Comparison of ENCODE assay signal across 34 cellular contexts in the genomic region with DNA sequence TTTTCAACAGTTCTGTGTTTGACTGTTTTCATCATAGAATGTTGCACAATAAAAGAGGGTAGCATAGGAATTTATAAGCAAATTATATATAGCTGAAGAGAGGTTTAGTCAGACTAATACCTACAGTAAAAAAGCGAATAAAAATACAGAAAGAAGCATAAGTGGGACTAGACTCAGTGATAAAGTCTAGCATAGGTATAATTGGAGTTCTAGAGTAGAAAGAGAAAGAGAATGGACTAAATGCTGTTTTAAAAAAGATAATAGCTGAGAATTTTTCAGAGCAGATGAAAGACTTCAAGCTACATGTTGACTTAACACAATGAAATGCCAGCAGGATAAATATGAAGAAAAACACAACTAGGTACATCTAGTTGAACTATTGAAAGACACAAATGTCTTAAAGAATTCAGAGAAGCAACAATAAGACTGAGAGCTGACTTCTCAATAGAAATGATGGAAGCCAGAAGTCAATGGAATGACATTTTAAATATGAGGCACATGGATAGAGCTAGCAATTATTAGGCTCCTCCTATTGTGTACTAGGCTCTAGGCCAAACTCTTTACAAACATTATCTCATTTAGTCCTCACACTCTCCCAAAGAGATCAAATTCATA.
"Had no signal": no experiment of that assay in that cellular context is flagged by ENCODE, and none has a peak within 500 bp of the region (broad histone marks: within the 10 kb centered on the region; RNA-seq: fewer than 3 reads in every experiment).

No MANE protein-coding gene starts in this region.

- H3K4me1 ChIP-seq: adrenal gland, esophagus muscularis mucosa, foreskin keratinocyte, gastrocnemius medialis had no signal

- H3K4me3 ChIP-seq: adrenal gland, ascending aorta, coronary artery, dorsolateral prefrontal cortex, esophagus muscularis mucosa, gastrocnemius medialis, heart left ventricle had no signal

- DNase-seq: activated B cell treated with CpG ODN at 0.5 μM for 24 hours; activated CD4-positive, alpha-beta memory T cell treated with anti-CD3 and anti-CD28 coated beads for 36 hours; activated CD4-positive, alpha-beta T cell treated with anti-CD3 and anti-CD28 coated beads for 36 hours; activated CD4-positive, alpha-beta T cell treated with anti-CD3 and anti-CD28 coated beads, Interleukin-2, amount 10 ng/mL, durations not matched to agents 24 days and 14 days; activated CD8-positive, alpha-beta memory T cell treated with anti-CD3 and anti-CD28 coated beads, Interleukin-2, amount 10 ng/mL, durations not matched to agents 7 days and 5 days; activated CD8-positive, alpha-beta memory T cell treated with anti-CD3 and anti-CD28 coated beads, Interleukin-2, amount 50 U/mL, for 4 hours; activated CD8-positive, alpha-beta T cell treated with anti-CD3 and anti-CD28 coated beads, Interleukin-2, amount 10 ng/mL, durations not matched to agents 7 days and 5 days; activated effector memory CD4-positive, alpha-beta T cell treated with anti-CD3 and anti-CD28 coated beads, Interleukin-2, amount 50 U/mL, for 16 hours; activated naive CD4-positive, alpha-beta T cell treated with anti-CD3 and anti-CD28 coated beads for 36 hours; activated naive CD8-positive, alpha-beta T cell treated with anti-CD3 and anti-CD28 coated beads for 36 hours; activated naive CD8-positive, alpha-beta T cell treated with anti-CD3 and anti-CD28 coated beads, Interleukin-2, amount 50 U/mL, for 24 hours; activated T-cell treated with anti-CD3 and anti-CD28 coated beads, Interleukin-2, amount 50 U/mL, for 1 hour; activated T-cell treated with anti-CD3 and anti-CD28 coated beads, Interleukin-2, amount 50 U/mL, for 48 hours; adrenal gland; brain microvascular endothelial cell; dorsolateral prefrontal cortex; effector memory CD4-positive, alpha-beta T cell; erythroblast; gastrocnemius medialis; glutamatergic neuron; heart left ventricle; T-helper 2 cell had no signal

- H3K27me3 ChIP-seq: adrenal gland, ascending aorta, brain microvascular endothelial cell, dorsolateral prefrontal cortex, esophagus muscularis mucosa, foreskin keratinocyte, gastrocnemius medialis, heart left ventricle had no signal

- ATAC-seq: activated CD4-positive, alpha-beta T cell treated with anti-CD3 and anti-CD28 coated beads for 36 hours; activated CD4-positive, CD25-positive, alpha-beta regulatory T cell treated with anti-CD3 and anti-CD28 coated beads, Interleukin-2, amount 50 U/mL, for 24 hours; activated CD8-positive, alpha-beta memory T cell treated with anti-CD3 and anti-CD28 coated beads, Interleukin-2, amount 10 ng/mL, durations not matched to agents 7 days and 5 days; activated CD8-positive, alpha-beta T cell treated with anti-CD3 and anti-CD28 coated beads, Interleukin-2, amount 10 ng/mL, durations not matched to agents 7 days and 5 days; activated naive CD8-positive, alpha-beta T cell treated with anti-CD3 and anti-CD28 coated beads, Interleukin-2, amount 50 U/mL, for 24 hours; foreskin keratinocyte; gastrocnemius medialis; heart left ventricle had no signal

- H3K27ac Mint-ChIP-seq: activated B cell treated with CpG ODN at 0.5 μM for 24 hours; activated CD4-positive, alpha-beta memory T cell treated with anti-CD3 and anti-CD28 coated beads for 36 hours; activated CD4-positive, alpha-beta T cell treated with anti-CD3 and anti-CD28 coated beads for 36 hours; activated CD4-positive, alpha-beta T cell treated with anti-CD3 and anti-CD28 coated beads, Interleukin-2, amount 10 ng/mL, durations not matched to agents 24 days and 14 days; activated CD8-positive, alpha-beta memory T cell treated with anti-CD3 and anti-CD28 coated beads, Interleukin-2, amount 10 ng/mL, durations not matched to agents 7 days and 5 days; activated CD8-positive, alpha-beta T cell treated with anti-CD3 and anti-CD28 coated beads, Interleukin-2, amount 10 ng/mL, durations not matched to agents 7 days and 5 days; activated naive CD4-positive, alpha-beta T cell treated with anti-CD3 and anti-CD28 coated beads for 36 hours; activated naive CD4-positive, alpha-beta T cell treated with anti-CD3 and anti-CD28 coated beads, Interleukin-2, amount 50 U/mL, for 24 hours; activated naive CD8-positive, alpha-beta T cell treated with anti-CD3 and anti-CD28 coated beads for 36 hours; activated naive CD8-positive, alpha-beta T cell treated with anti-CD3 and anti-CD28 coated beads, Interleukin-2, amount 50 U/mL, for 24 hours; activated T-helper 1 cell treated with anti-CD3 and anti-CD28 coated beads, Interleukin-12 subunit alpha, Interleukin-12 subunit beta, Interleukin-2, Interleukin-4 antibody, amounts not matched to agents 30 ng/mL and 10 ng/mL and 1 ng/mL, durations not matched to agents 14 hours and 24 hours and 36 hours; activated T-helper 2 cell treated with anti-CD3 and anti-CD28 coated beads, Interferon-gamma antibody, Interleukin-2, Interleukin-4, amounts not matched to agents 10 μg/mL and 5 μg/mL and 100 μg/mL, durations not matched to agents 14 hours and 24 hours and 36 hours; dendritic cell treated with granulocyte-macrophage colony-stimulating factor and Interleukin-4, amounts not matched to agents 40 ng/mL and 50 ng/mL, for 4 days had no signal

- H3K36me3 Mint-ChIP-seq: activated CD4-positive, alpha-beta memory T cell treated with anti-CD3 and anti-CD28 coated beads for 36 hours; activated CD8-positive, alpha-beta memory T cell treated with anti-CD3 and anti-CD28 coated beads, Interleukin-2, amount 10 ng/mL, durations not matched to agents 7 days and 5 days; activated naive CD4-positive, alpha-beta T cell treated with anti-CD3 and anti-CD28 coated beads, Interleukin-2, amount 50 U/mL, for 24 hours; activated naive CD8-positive, alpha-beta T cell treated with anti-CD3 and anti-CD28 coated beads for 36 hours had no signal

- H3K4me1 Mint-ChIP-seq: activated CD4-positive, alpha-beta T cell treated with anti-CD3 and anti-CD28 coated beads for 36 hours; activated CD4-positive, alpha-beta T cell treated with anti-CD3 and anti-CD28 coated beads, Interleukin-2, amount 10 ng/mL, durations not matched to agents 24 days and 14 days; activated CD8-positive, alpha-beta memory T cell treated with anti-CD3 and anti-CD28 coated beads, Interleukin-2, amount 10 ng/mL, durations not matched to agents 7 days and 5 days; activated naive CD4-positive, alpha-beta T cell treated with anti-CD3 and anti-CD28 coated beads, Interleukin-2, amount 50 U/mL, for 24 hours; activated naive CD8-positive, alpha-beta T cell treated with anti-CD3 and anti-CD28 coated beads for 36 hours; activated naive CD8-positive, alpha-beta T cell treated with anti-CD3 and anti-CD28 coated beads, Interleukin-2, amount 50 U/mL, for 24 hours; central memory CD8-positive, alpha-beta T cell had no signal

- FAIRE-seq: bronchial epithelial cell had no signal

- H3K4me3 Mint-ChIP-seq: activated B cell treated with CpG ODN at 0.5 μM for 24 hours; activated CD4-positive, alpha-beta memory T cell treated with anti-CD3 and anti-CD28 coated beads for 36 hours; activated CD4-positive, alpha-beta T cell treated with anti-CD3 and anti-CD28 coated beads for 36 hours; activated CD4-positive, alpha-beta T cell treated with anti-CD3 and anti-CD28 coated beads, Interleukin-2, amount 10 ng/mL, durations not matched to agents 24 days and 14 days; activated CD8-positive, alpha-beta memory T cell treated with anti-CD3 and anti-CD28 coated beads, Interleukin-2, amount 10 ng/mL, durations not matched to agents 7 days and 5 days; activated CD8-positive, alpha-beta T cell treated with anti-CD3 and anti-CD28 coated beads, Interleukin-2, amount 10 ng/mL, durations not matched to agents 7 days and 5 days; activated naive CD4-positive, alpha-beta T cell treated with anti-CD3 and anti-CD28 coated beads for 36 hours; activated naive CD4-positive, alpha-beta T cell treated with anti-CD3 and anti-CD28 coated beads, Interleukin-2, amount 50 U/mL, for 24 hours; activated naive CD8-positive, alpha-beta T cell treated with anti-CD3 and anti-CD28 coated beads for 36 hours; activated naive CD8-positive, alpha-beta T cell treated with anti-CD3 and anti-CD28 coated beads, Interleukin-2, amount 50 U/mL, for 24 hours; activated T-helper 1 cell treated with anti-CD3 and anti-CD28 coated beads, Interleukin-12 subunit alpha, Interleukin-12 subunit beta, Interleukin-2, Interleukin-4 antibody, amounts not matched to agents 30 ng/mL and 10 ng/mL and 1 ng/mL, durations not matched to agents 14 hours and 24 hours and 36 hours; central memory CD8-positive, alpha-beta T cell; dendritic cell treated with granulocyte-macrophage colony-stimulating factor and Interleukin-4, amounts not matched to agents 40 ng/mL and 50 ng/mL, for 4 days had no signal

- H3K36me3 ChIP-seq: adrenal gland, ascending aorta, brain microvascular endothelial cell, esophagus muscularis mucosa, gastrocnemius medialis, heart left ventricle had no signal

- H3K27ac ChIP-seq: adrenal gland, ascending aorta, brain microvascular endothelial cell, coronary artery, dorsolateral prefrontal cortex, esophagus muscularis mucosa, foreskin keratinocyte, gastrocnemius medialis, heart left ventricle, VCaP had no signal

- H3K9me3 ChIP-seq: adrenal gland had no signal

- H3K27me3 Mint-ChIP-seq: activated B cell treated with CpG ODN at 0.5 μM for 24 hours; activated CD4-positive, alpha-beta memory T cell treated with anti-CD3 and anti-CD28 coated beads for 36 hours; activated CD4-positive, alpha-beta T cell treated with anti-CD3 and anti-CD28 coated beads for 36 hours; activated CD4-positive, alpha-beta T cell treated with anti-CD3 and anti-CD28 coated beads, Interleukin-2, amount 10 ng/mL, durations not matched to agents 24 days and 14 days; activated CD8-positive, alpha-beta memory T cell treated with anti-CD3 and anti-CD28 coated beads, Interleukin-2, amount 10 ng/mL, durations not matched to agents 7 days and 5 days; activated naive CD4-positive, alpha-beta T cell treated with anti-CD3 and anti-CD28 coated beads, Interleukin-2, amount 50 U/mL, for 24 hours; activated naive CD8-positive, alpha-beta T cell treated with anti-CD3 and anti-CD28 coated beads for 36 hours; activated naive CD8-positive, alpha-beta T cell treated with anti-CD3 and anti-CD28 coated beads, Interleukin-2, amount 50 U/mL, for 24 hours; central memory CD8-positive, alpha-beta T cell; dendritic cell treated with granulocyte-macrophage colony-stimulating factor and Interleukin-4, amounts not matched to agents 40 ng/mL and 50 ng/mL, for 4 days had no signal
